Comparison of ENCODE assay signal across 17 cellular contexts in the genomic region with DNA sequence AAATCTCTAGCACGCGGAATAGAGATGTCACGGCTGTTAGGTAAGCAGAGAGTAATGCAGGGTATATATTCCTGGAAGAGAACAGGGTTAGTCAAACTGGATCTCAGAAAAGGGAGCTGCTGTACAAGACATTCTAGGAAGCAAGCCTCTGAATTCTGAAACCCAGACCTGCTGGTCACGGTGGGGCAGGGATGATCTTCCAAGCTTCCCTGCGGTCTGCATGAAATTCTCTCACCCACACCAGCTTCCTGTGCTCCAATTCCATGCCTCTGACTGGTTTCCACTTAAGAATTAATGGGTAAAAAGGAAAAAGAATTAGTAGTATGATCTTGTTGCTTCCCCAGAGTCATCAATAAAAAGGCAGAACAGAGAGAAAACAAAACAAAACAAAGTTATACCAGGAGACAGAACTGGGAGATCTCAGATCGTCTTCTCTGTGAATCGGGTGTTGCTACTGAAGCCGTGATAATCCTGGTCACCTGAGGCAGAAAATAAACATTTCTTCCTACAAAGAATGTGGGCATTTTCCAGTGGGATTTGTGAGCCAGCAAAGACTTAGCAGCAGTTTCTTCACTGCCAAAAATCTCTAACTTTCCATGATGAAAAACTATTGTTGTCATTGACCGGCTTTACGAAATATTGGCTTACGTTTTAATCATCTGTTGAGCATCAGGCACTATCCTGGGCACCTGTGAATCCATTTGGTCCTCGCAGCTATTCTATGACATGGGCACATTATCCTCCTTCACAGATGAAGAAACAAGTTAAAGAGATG. TPM values are rescaled to one million over a fixed set of nuclear protein-coding genes. Genes with fewer than 3 reads are reported as not detected.
DNase-seq lines count a peak whose midpoint lies in the region; ATAC-seq lines count a peak whose summit lies in the region.
"Had no signal": no experiment of that assay in that cellular context is flagged by ENCODE, and none has a peak within 500 bp of the region (broad histone marks: within the 10 kb centered on the region; RNA-seq: fewer than 3 reads in every experiment).

No MANE protein-coding gene starts in this region.

- H3K4me1 Mint-ChIP-seq in stimulated activated effector memory CD8-positive, alpha-beta T cell treated with anti-CD3 and anti-CD28 coated beads, Interleukin-12 subunit alpha, Interleukin-12 subunit beta, amount 100 ng/mL, for 72 hours, result peaks cover 27% of the 10 kb centered on the region

- peak overlapping the region; percentile 57 for H3K4me3 Mint-ChIP-seq in stimulated activated effector memory CD8-positive, alpha-beta T cell treated with anti-CD3 and anti-CD28 coated beads, Interleukin-12 subunit alpha, Interleukin-12 subunit beta, amount 100 ng/mL, for 72 hours
- H3K4me3 Mint-ChIP-seq: brain had no signal

- no peak for ATAC-seq in stimulated activated effector memory CD8-positive, alpha-beta T cell treated with anti-CD3 and anti-CD28 coated beads, Interleukin-12 subunit alpha, Interleukin-12 subunit beta, amount 100 ng/mL, for 72 hours

- DNase-seq in H4 (ENCODE audit: low spot score), result peak; percentile 62
- DNase-seq in amniotic epithelial cell (ENCODE audit: low read depth), result peak; percentile 74
- DNase-seq in glomerular visceral epithelial cell (ENCODE audit: extremely low spot score), result peak; percentile 64
- no peak for DNase-seq in stimulated activated effector memory CD8-positive, alpha-beta T cell treated with anti-CD3 and anti-CD28 coated beads, Interleukin-12 subunit alpha, Interleukin-12 subunit beta, amount 100 ng/mL, for 72 hours (ENCODE audit: low spot score in 2 of 2)
- no peak for DNase-seq in SKM-1 treated with dmso at 0.1 percent for 144 hours (lab: John Stamatoyannopoulos, UW; ENCODE audit: unreplicated experiment)
- DNase-seq in islet precursor cell, result no peak
- no peak for DNase-seq in NCI-H1105 (lab: John Stamatoyannopoulos, UW)
- DNase-seq in LoVo (ENCODE audit: low spot score), result no peak
- DNase-seq: activated CD4-positive, alpha-beta T cell treated with anti-CD3 and anti-CD28 coated beads, Interleukin-2, amount 50 U/mL, for 4 hours; left colon; naive B cell; NCI-H1417; NCI-H526 treated with DMSO at 0.1 percent for 48 hours; stimulated activated CD4-positive, alpha-beta T cell treated with anti-CD3 and anti-CD28 coated beads, Interleukin-4, amount 100 ng/mL, for 4 hours; stimulated activated naive CD4-positive, alpha-beta T cell treated with Interleukin-2 at 50 U/mL for 16 hours; T-helper 9 cell had no signal

- H3K9me3 Mint-ChIP-seq in stimulated activated effector memory CD8-positive, alpha-beta T cell treated with anti-CD3 and anti-CD28 coated beads, Interleukin-12 subunit alpha, Interleukin-12 subunit beta, amount 100 ng/mL, for 72 hours, result no peaks in the 10 kb centered on the region

- H3K27ac Mint-ChIP-seq in stimulated activated effector memory CD8-positive, alpha-beta T cell treated with anti-CD3 and anti-CD28 coated beads, Interleukin-12 subunit alpha, Interleukin-12 subunit beta, amount 100 ng/mL, for 72 hours, result peak overlapping the region; percentile 80
- H3K27ac Mint-ChIP-seq: brain, naive B cell had no signal

- no peaks in the 10 kb centered on the region for H3K36me3 Mint-ChIP-seq in stimulated activated effector memory CD8-positive, alpha-beta T cell treated with anti-CD3 and anti-CD28 coated beads, Interleukin-12 subunit alpha, Interleukin-12 subunit beta, amount 100 ng/mL, for 72 hours
- H3K36me3 Mint-ChIP-seq: brain had no signal

RNA-seq across cellular contexts. Expression of a gene that starts 5.3 kb away (rescaled TPM):
- total RNA-seq in H4 (2014; rRNA removed; shearing (Covaris generic)), result 0.08 and 0.75 TPM in 2 replicates

Comparison
In these comparisons a context has a peak if more than half of its experiments do, and no peak if none do; other contexts are left out.
1. DNase-seq: peak in H4 (single experiment), amniotic epithelial cell (single experiment) and glomerular visceral epithelial cell (single experiment); none in stimulated activated effector memory CD8-positive, alpha-beta T cell treated with anti-CD3 and anti-CD28 coated beads, Interleukin-12 subunit alpha, Interleukin-12 subunit beta, amount 100 ng/mL, for 72 hours (0 of 2), SKM-1 treated with dmso at 0.1 percent for 144 hours (single experiment), islet precursor cell (single experiment), NCI-H1105 (single experiment) and LoVo (single experiment).